Comparison of ENCODE assay signal across 19 cellular contexts in the genomic region with DNA sequence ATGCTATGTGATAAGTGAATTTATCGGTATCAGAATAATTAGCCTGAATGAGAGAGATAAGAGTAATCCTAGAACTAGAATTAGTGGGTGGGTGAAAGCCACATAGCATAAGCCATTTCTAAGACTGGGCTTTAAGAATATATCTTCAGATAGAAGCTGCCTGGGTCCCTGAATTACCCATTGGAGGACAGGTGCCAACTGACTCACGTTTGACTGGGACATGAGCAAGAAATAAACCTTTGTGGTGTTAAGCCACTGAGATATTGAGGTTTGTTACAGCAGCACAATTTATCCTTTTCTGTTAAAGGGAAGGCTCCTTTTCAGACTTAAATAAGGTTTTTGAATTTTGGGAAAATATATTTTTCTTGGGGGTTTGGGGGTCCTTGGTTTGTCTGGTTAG.
"Had no signal": no experiment of that assay in that cellular context is flagged by ENCODE, and none has a peak within 500 bp of the region (broad histone marks: within the 10 kb centered on the region; RNA-seq: fewer than 3 reads in every experiment).

No MANE protein-coding gene starts in this region.

- H3K4me1 Mint-ChIP-seq: activated CD4-positive, alpha-beta T cell treated with anti-CD3 and anti-CD28 coated beads for 36 hours had no signal

- ATAC-seq: activated CD4-positive, alpha-beta T cell treated with anti-CD3 and anti-CD28 coated beads for 36 hours had no signal

- H3K27me3 Mint-ChIP-seq: activated CD4-positive, alpha-beta memory T cell treated with anti-CD3 and anti-CD28 coated beads, Interleukin-2, amount 10 ng/mL, durations not matched to agents 7 days and 5 days; activated CD4-positive, alpha-beta T cell treated with anti-CD3 and anti-CD28 coated beads for 36 hours; activated naive CD8-positive, alpha-beta T cell treated with anti-CD3 and anti-CD28 coated beads, Interleukin-2, amount 10 ng/mL, durations not matched to agents 7 days and 5 days; brain had no signal

- H3K9me3 ChIP-seq: adrenal gland had no signal

- H3K9me3 Mint-ChIP-seq: activated CD4-positive, alpha-beta memory T cell treated with anti-CD3 and anti-CD28 coated beads, Interleukin-2, amount 10 ng/mL, durations not matched to agents 7 days and 5 days; activated naive CD8-positive, alpha-beta T cell treated with anti-CD3 and anti-CD28 coated beads, Interleukin-2, amount 10 ng/mL, durations not matched to agents 7 days and 5 days; T-helper 1 cell treated with Interleukin-12 subunit alpha and Interleukin-12 subunit beta and Interleukin-4 antibody, amounts not matched to agents 30 μg/mL and 1 μg/mL, for 36 hours had no signal

- H3K36me3 ChIP-seq: adrenal gland, cardiac muscle cell had no signal

- H3K4me3 Mint-ChIP-seq: activated CD4-positive, alpha-beta memory T cell treated with anti-CD3 and anti-CD28 coated beads, Interleukin-2, amount 10 ng/mL, durations not matched to agents 7 days and 5 days; activated CD4-positive, alpha-beta T cell treated with anti-CD3 and anti-CD28 coated beads for 36 hours; activated naive CD8-positive, alpha-beta T cell treated with anti-CD3 and anti-CD28 coated beads, Interleukin-2, amount 10 ng/mL, durations not matched to agents 7 days and 5 days; T-helper 1 cell treated with Interleukin-12 subunit alpha and Interleukin-12 subunit beta and Interleukin-4 antibody, amounts not matched to agents 30 μg/mL and 1 μg/mL, for 36 hours had no signal

- DNase-seq: activated CD4-positive, alpha-beta memory T cell treated with anti-CD3 and anti-CD28 coated beads, Interleukin-2, amount 10 ng/mL, durations not matched to agents 7 days and 5 days; activated CD4-positive, alpha-beta T cell treated with anti-CD3 and anti-CD28 coated beads for 36 hours; activated CD4-positive, alpha-beta T cell treated with anti-CD3 and anti-CD28 coated beads, Interleukin-2, amount 50 U/mL, for 1 hour; activated naive CD4-positive, alpha-beta T cell treated with anti-CD3 and anti-CD28 coated beads, Interleukin-2, amount 50 U/mL, for 16 hours; activated naive CD8-positive, alpha-beta T cell treated with anti-CD3 and anti-CD28 coated beads, Interleukin-2, amount 10 ng/mL, durations not matched to agents 7 days and 5 days; adrenal gland; anterior cingulate cortex; KG1; NCI-H1436 treated with DMSO at 0.1 percent for 48 hours; NCI-H187; NCI-H2081 treated with DMSO at 0.1 percent for 48 hours; NCI-H446 treated with DMSO at 0.1 percent for 48 hours; NCI-H524 treated with DMSO at 0.1 percent for 48 hours; NK-92 treated with Interleukin-12 subunit alpha and Interleukin-12 subunit beta, amount 100 ng/mL, for 24 hours; T-helper 9 cell had no signal

- H3K27ac Mint-ChIP-seq: activated CD4-positive, alpha-beta memory T cell treated with anti-CD3 and anti-CD28 coated beads, Interleukin-2, amount 10 ng/mL, durations not matched to agents 7 days and 5 days; activated CD4-positive, alpha-beta T cell treated with anti-CD3 and anti-CD28 coated beads for 36 hours; activated naive CD8-positive, alpha-beta T cell treated with anti-CD3 and anti-CD28 coated beads, Interleukin-2, amount 10 ng/mL, durations not matched to agents 7 days and 5 days; T-helper 1 cell treated with Interleukin-12 subunit alpha and Interleukin-12 subunit beta and Interleukin-4 antibody, amounts not matched to agents 30 μg/mL and 1 μg/mL, for 36 hours had no signal

- H3K27me3 ChIP-seq: adrenal gland, cardiac muscle cell had no signal

- H3K27ac ChIP-seq: adrenal gland, cardiac muscle cell, VCaP had no signal

- H3K36me3 Mint-ChIP-seq: activated naive CD8-positive, alpha-beta T cell treated with anti-CD3 and anti-CD28 coated beads, Interleukin-2, amount 10 ng/mL, durations not matched to agents 7 days and 5 days; brain had no signal

- H3K4me3 ChIP-seq: adrenal gland, cardiac muscle cell had no signal

- H3K4me1 ChIP-seq: adrenal gland had no signal
